16 cellular contexts compared by ENCODE assay signal in the genomic region with DNA sequence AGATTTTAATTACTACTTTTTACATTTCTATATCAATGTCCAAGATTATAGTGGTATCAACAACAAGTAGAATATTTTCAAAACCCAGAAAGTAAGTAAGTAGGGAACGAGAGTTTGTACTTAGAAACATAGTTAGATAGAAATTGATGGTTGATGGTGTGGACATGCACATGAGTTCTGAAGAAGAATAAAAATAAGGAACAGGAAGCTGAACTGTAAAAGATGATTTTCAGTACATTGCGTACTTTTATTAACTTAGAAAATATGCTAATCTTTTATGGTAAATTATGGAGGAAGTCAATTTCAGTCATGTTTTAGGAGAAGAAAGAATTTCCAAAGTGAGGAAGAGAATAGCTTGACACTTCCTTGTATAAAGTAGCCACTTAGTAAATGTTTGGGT. TPM values are rescaled to one million over a fixed set of nuclear protein-coding genes. Genes with fewer than 3 reads are reported as not detected.
DNase-seq lines count a peak whose midpoint lies in the region; ATAC-seq and TF ChIP-seq lines count a peak whose summit lies in the region.
"Had no signal": no experiment of that assay in that cellular context is flagged by ENCODE, and none has a peak within 500 bp of the region (broad histone marks: within the 10 kb centered on the region; RNA-seq: fewer than 3 reads in every experiment).

No MANE protein-coding gene starts in this region.

- TF ChIP-seq CTCF in Peyer's patch (IDR thresholded peaks at IDR 0.05) (no peak), left lung (IDR thresholded peaks at IDR 0.05) (no peak), stomach (IDR thresholded peaks at IDR 0.05) (no peak), WTC11 (IDR thresholded peaks at IDR 0.05) (no peak)

- H3K27ac Mint-ChIP-seq in activated naive CD4-positive, alpha-beta T cell treated with anti-CD3 and anti-CD28 coated beads for 36 hours, result peak overlapping the region; percentile 16
- no peak overlapping the region for H3K27ac Mint-ChIP-seq in WTC11

- CTCF ChIA-PET in activated naive CD4-positive, alpha-beta T cell treated with anti-CD3 and anti-CD28 coated beads for 36 hours (lab: Charles Lee), result interaction anchor here (0.6 to 11.9 kb wide), 35 partner anchors 10 to 420 kb away, joined by 3 to 302 read pairs (median 7); partner anchors contain the start of genes GPR183 and UBAC2
- CTCF ChIA-PET in WTC11 (lab: Charles Lee), result interaction anchor here (1.5 to 2.1 kb wide), 5 partner anchors 11 to 176 kb away, joined by 3 to 6 read pairs (median 5); no protein-coding TSS in a partner anchor

- peaks cover 5% of the 10 kb centered on the region for H3K9me3 Mint-ChIP-seq in activated naive CD4-positive, alpha-beta T cell treated with anti-CD3 and anti-CD28 coated beads for 36 hours
- peaks cover 5% of the 10 kb centered on the region; the same call in 1 of the 2 replicates for H3K9me3 Mint-ChIP-seq in WTC11

- intact Hi-C loops in activated naive CD4-positive, alpha-beta T cell treated with anti-CD3 and anti-CD28 coated beads for 36 hours (cut with micrococcal nuclease), result loop anchor here (1.0 to 2.0 kb wide), 3 partner anchors 36 to 228 kb away; partner anchors contain the start of gene GPR183
- intact Hi-C loops in left lung (cut with DNase I), result loop anchor here in 1 of 2 donors (5.0 kb wide), 1 partner anchor 167 kb away; no protein-coding TSS in a partner anchor
- intact Hi-C loops in stomach (cut with DNase I; ENCODE audit: low total_unique reads), result no loop called here
- intact Hi-C loops in Right ventricle myocardium superior (cut with DNase I), result no loop called here

- no peak for TF ChIP-seq EP300 in stomach (IDR thresholded peaks at IDR 0.05)

- TF ChIP-seq POLR2A in Peyer's patch (IDR thresholded peaks at IDR 0.05) (no peak), stomach (IDR thresholded peaks at IDR 0.05) (no peak)

- 83 to 89% (median 84%) methylated on average over 2 of the region's 2 CpGs for WGBS in stomach, 5 donors

- no peak overlapping the region for H3K4me3 ChIP-seq in Peyer's patch
- no peak overlapping the region for H3K4me3 ChIP-seq in left lung
- no peak overlapping the region for H3K4me3 ChIP-seq in stomach
- H3K4me3 ChIP-seq: ascending aorta, gastroesophageal sphincter, suprapubic skin had no signal

- ATAC-seq in left lung (peak; percentile 9), Right ventricle myocardium superior (ENCODE audit: poor library complexity) (no peak), WTC11 (no peak), HG03460 (IDR thresholded peaks at IDR 0.05; ENCODE audit: unreplicated experiment) (no peak)
- ATAC-seq: gastroesophageal sphincter, left ventricle myocardium superior had no signal

- peaks cover 0 to 4% (median 0%) of the 10 kb centered on the region in 4 donors for H3K9me3 ChIP-seq in Peyer's patch
- H3K9me3 ChIP-seq in left lung, result peaks cover 0 to 5% of the 10 kb centered on the region in 2 donors
- peaks cover 0 to 8% (median 0%) of the 10 kb centered on the region in 4 donors for H3K9me3 ChIP-seq in stomach
- H3K9me3 ChIP-seq: ascending aorta, gastroesophageal sphincter, suprapubic skin had no signal

- H3K4me3 Mint-ChIP-seq in activated naive CD4-positive, alpha-beta T cell treated with anti-CD3 and anti-CD28 coated beads for 36 hours, result no peak overlapping the region
- no peak overlapping the region for H3K4me3 Mint-ChIP-seq in WTC11

- H3K4me1 Mint-ChIP-seq in activated naive CD4-positive, alpha-beta T cell treated with anti-CD3 and anti-CD28 coated beads for 36 hours (ENCODE audit: low read depth), result peaks cover 70% of the 10 kb centered on the region
- peaks cover under 1% of the 10 kb centered on the region for H3K4me1 Mint-ChIP-seq in WTC11

- no peaks in the 10 kb centered on the region for H3K27me3 ChIP-seq in Peyer's patch
- no peaks in the 10 kb centered on the region for H3K27me3 ChIP-seq in left lung
- no peaks in the 10 kb centered on the region for H3K27me3 ChIP-seq in stomach
- H3K27me3 ChIP-seq: ascending aorta, gastroesophageal sphincter, suprapubic skin had no signal

- H3K36me3 Mint-ChIP-seq in activated naive CD4-positive, alpha-beta T cell treated with anti-CD3 and anti-CD28 coated beads for 36 hours (ENCODE audit: low read depth), result peaks cover 28% of the 10 kb centered on the region
- peaks cover 5% of the 10 kb centered on the region for H3K36me3 Mint-ChIP-seq in WTC11

- H3K36me3 ChIP-seq in Peyer's patch (no peaks in the 10 kb centered on the region), left lung (no peaks in the 10 kb centered on the region), stomach (peaks cover 0 to 10% (median 8%) of the 10 kb centered on the region in 4 donors)

- H3K4me1 ChIP-seq in Peyer's patch (peaks cover 0 to 9% (median 2%) of the 10 kb centered on the region in 4 donors), left lung (peaks cover 0 to 25% of the 10 kb centered on the region in 2 donors), stomach (peaks cover 0 to 16% (median 0%) of the 10 kb centered on the region in 4 donors)
- H3K4me1 ChIP-seq: ascending aorta had no signal

- no peaks in the 10 kb centered on the region for H3K27me3 Mint-ChIP-seq in activated naive CD4-positive, alpha-beta T cell treated with anti-CD3 and anti-CD28 coated beads for 36 hours (ENCODE audit: low read depth)
- H3K27me3 Mint-ChIP-seq in WTC11 (ENCODE audit: low read depth), result no peaks in the 10 kb centered on the region

- no peak for DNase-seq in activated naive CD4-positive, alpha-beta T cell treated with anti-CD3 and anti-CD28 coated beads for 36 hours
- DNase-seq in activated naive CD4-positive, alpha-beta T cell treated with anti-CD3 and anti-CD28 coated beads, Interleukin-2, amount 50 U/mL, for 16 hours, result no peak
- DNase-seq in Peyer's patch (no peak), left lung (no peak), stomach (no peak), Right ventricle myocardium superior (no peak), WTC11 (ENCODE audit: low spot score) (no peak)
- DNase-seq: Kasumi-1, left ventricle myocardium superior, NCI-H1436 had no signal

- H3K27ac ChIP-seq in Peyer's patch, result peak overlapping the region in 3 of 4 donors; percentile 24 to 73 (median 36)
- H3K27ac ChIP-seq in left lung, result peak overlapping the region; percentile 16 to 60
- H3K27ac ChIP-seq in stomach, result peak overlapping the region in 3 of 5 donors; percentile 1 to 56 (median 30)
- H3K27ac ChIP-seq: ascending aorta, suprapubic skin had no signal

- POLR2A ChIA-PET in WTC11 (lab: Charles Lee), result no interaction called here

TF ChIP-seq in WTC11, 78 proteins besides CTCF, POLR2A, EP300 and RAD21 (continues in another document):
- no peak for TF ChIP-seq ETV6 (CRISPR knock-in tag; IDR thresholded peaks at IDR 0.05)
- TF ChIP-seq GTF2I (CRISPR knock-in tag; conservative IDR thresholded peaks at IDR 0.05), result no peak
- TF ChIP-seq ZNF219 (CRISPR knock-in tag; IDR thresholded peaks at IDR 0.05; ENCODE audit: borderline replicate concordance), result no peak
- TF ChIP-seq TCF7 (CRISPR knock-in tag; IDR thresholded peaks at IDR 0.05; ENCODE audit: low read depth), result no peak
- TF ChIP-seq, protein P1, sequence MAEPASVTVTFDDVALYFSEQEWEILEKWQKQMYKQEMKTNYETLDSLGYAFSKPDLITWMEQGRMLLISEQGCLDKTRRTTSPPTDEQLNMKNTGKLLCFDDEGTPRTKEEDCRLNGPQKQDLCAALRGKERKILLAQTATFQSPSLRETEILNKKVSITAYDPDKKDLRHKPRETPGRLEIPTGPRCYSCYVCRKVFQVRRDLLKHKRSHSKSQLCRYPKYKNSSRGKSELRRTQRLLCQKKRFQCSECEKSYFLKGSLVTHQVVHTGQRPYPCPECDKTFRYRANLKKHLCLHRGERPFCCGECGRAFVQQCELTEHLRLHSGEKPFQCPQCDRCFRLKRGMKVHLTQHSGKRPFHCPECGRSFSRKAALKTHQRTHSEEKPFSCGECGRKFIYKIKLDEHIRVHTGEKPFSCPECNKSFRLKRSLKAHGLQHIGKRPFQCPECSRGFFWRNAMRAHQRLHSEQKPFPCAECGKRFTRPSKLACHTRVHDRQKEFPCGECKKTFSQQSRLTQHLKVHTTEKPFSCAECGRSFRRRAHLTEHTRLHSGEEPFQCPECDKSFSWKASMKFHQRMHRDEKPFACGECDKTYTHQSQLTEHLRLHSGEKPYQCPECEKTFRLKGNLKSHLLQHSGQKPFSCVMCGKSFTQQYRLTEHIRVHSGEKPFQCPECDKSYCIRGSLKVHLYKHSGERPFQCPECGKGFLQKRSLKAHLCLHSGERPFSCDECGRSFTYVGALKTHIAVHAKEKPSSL (CRISPR knock-in tag; conservative IDR thresholded peaks at IDR 0.05), result no peak

RNA-seq across cellular contexts. Expression of gene GPR18, which starts 12.3 kb away (rescaled TPM):
- total RNA-seq in activated naive CD4-positive, alpha-beta T cell treated with anti-CD3 and anti-CD28 coated beads for 36 hours, result 1 to 10 TPM; 2.4 TPM
- total RNA-seq in Peyer's patch, result 1 to 10 TPM in 1 of 4 donors, under 1 TPM in 1, not detected in 2; 0.53 to 4.1 TPM
- under 1 TPM; 0.17 to 0.55 TPM for total RNA-seq in left lung
- total RNA-seq in stomach, result not detected
- under 1 TPM in 2 of 3 donors, not detected in 1; 0.68 to 0.76 TPM for polyA plus RNA-seq in stomach
- not detected for total RNA-seq in Right ventricle myocardium superior
- 0.09 TPM in 1 of 3 replicates, not detected in the others for total RNA-seq in WTC11 (2021)
- total RNA-seq: ascending aorta, gastroesophageal sphincter, H1, left ventricle myocardium superior, suprapubic skin had no signal
- polyA plus RNA-seq: H1, neural cell had no signal

RNA-seq across cellular contexts. Expression of gene GPR183, which starts 36.7 kb away (rescaled TPM):
- 10 to 100 TPM; 37.4 to 38.8 TPM for total RNA-seq in activated naive CD4-positive, alpha-beta T cell treated with anti-CD3 and anti-CD28 coated beads for 36 hours
- total RNA-seq in Peyer's patch, result 10 to 100 TPM in 1 of 4 donors, 1 to 10 TPM in 3; 1.1 to 24.8 (median 3.9) TPM
- 10 to 100 TPM in 1 of 2 donors, 1 to 10 TPM in 1; 7.4 to 10.9 TPM for total RNA-seq in left lung
- total RNA-seq in stomach, result 10 to 100 TPM in 4 of 5 donors, under 1 TPM in 1; 0.58 to 24.4 (median 16.4) TPM
- polyA plus RNA-seq in stomach, result 1 to 10 TPM; 3.0 to 5.8 (median 4.5) TPM
- 1.6 TPM for total RNA-seq in Right ventricle myocardium superior
- total RNA-seq in WTC11 (2021), result 0.13 to 0.14 TPM in 2 of 3 replicates, not detected in the other
- total RNA-seq: H1 had no signal
- polyA plus RNA-seq: H1, neural cell had no signal
